Comparison of ENCODE assay signal across 8 cellular contexts in genomic region chr6:89082439-89082838, GRCh38.
DNase-seq lines count a peak whose midpoint lies in the region; ATAC-seq, FAIRE-seq and TF ChIP-seq lines count a peak whose summit lies in the region.

No MANE protein-coding gene starts in this region.

- peak overlapping the region; percentile 73 for H3K4me3 ChIP-seq in AG09309 (ENCODE audit: control insufficient read depth, low read depth, low read length)
- peak overlapping the region; percentile 92 for H3K4me3 ChIP-seq in iPS-20b (ENCODE audit: low read length)

- FAIRE-seq in H54 (lab: Jason Lieb, UNC): peak; percentile 41

- no peak for TF ChIP-seq CTCF in AG09309 (IDR thresholded peaks at IDR 0.05; ENCODE audit: control insufficient read depth, insufficient read depth, low read depth, low read length, missing control alignments)

- H3K4me3 Mint-ChIP-seq in activated naive CD8-positive, alpha-beta T cell: peak overlapping the region; percentile 97
- H3K4me3 Mint-ChIP-seq in stimulated activated memory B cell treated with anti-CD40 and anti-IgM and Interleukin-4, amounts not matched to agents 10 μg/mL and 1 μg/mL and 100 μg/mL, for 72 hours: peak overlapping the region; percentile 100

- H3K27me3 ChIP-seq in iPS-20b (ENCODE audit: insufficient read depth, low read length): peaks cover 21% of the 10 kb centered on the region; the same call in 1 of the 2 replicates

- no peaks in the 10 kb centered on the region for H3K9me3 ChIP-seq in iPS-20b (ENCODE audit: insufficient read depth, low read depth, low read length)

- H3K36me3 Mint-ChIP-seq in activated naive CD8-positive, alpha-beta T cell: peaks cover 9% of the 10 kb centered on the region
- H3K36me3 Mint-ChIP-seq in stimulated activated memory B cell treated with anti-CD40 and anti-IgM and Interleukin-4, amounts not matched to agents 10 μg/mL and 1 μg/mL and 100 μg/mL, for 72 hours: peaks cover 50% of the 10 kb centered on the region

- H3K9ac ChIP-seq in iPS-20b (ENCODE audit: low read depth, low read length): peak overlapping the region; percentile 94

- no peaks in the 10 kb centered on the region for H3K27me3 Mint-ChIP-seq in activated naive CD8-positive, alpha-beta T cell
- no peaks in the 10 kb centered on the region for H3K27me3 Mint-ChIP-seq in stimulated activated memory B cell treated with anti-CD40 and anti-IgM and Interleukin-4, amounts not matched to agents 10 μg/mL and 1 μg/mL and 100 μg/mL, for 72 hours

- ATAC-seq in stimulated activated memory B cell treated with anti-CD40 and anti-IgM and Interleukin-4, amounts not matched to agents 10 μg/mL and 1 μg/mL and 100 μg/mL, for 72 hours: no peak
- no peak for ATAC-seq in HG02642 (IDR thresholded peaks at IDR 0.05; ENCODE audit: poor library complexity, unreplicated experiment)

- H3K36me3 ChIP-seq in iPS-20b (ENCODE audit: insufficient read depth, low read depth, low read length): peaks cover 25% of the 10 kb centered on the region

- TF ChIP-seq POLR2A in H54 (IDR thresholded peaks at IDR 0.05; ENCODE audit: low read depth, low read length): no peak

- H3K27ac Mint-ChIP-seq in activated naive CD8-positive, alpha-beta T cell: peak overlapping the region; percentile 95
- H3K27ac Mint-ChIP-seq in stimulated activated memory B cell treated with anti-CD40 and anti-IgM and Interleukin-4, amounts not matched to agents 10 μg/mL and 1 μg/mL and 100 μg/mL, for 72 hours: peak overlapping the region; percentile 98

- no peaks in the 10 kb centered on the region for H3K9me3 Mint-ChIP-seq in activated naive CD8-positive, alpha-beta T cell (ENCODE audit: low read depth)
- no peaks in the 10 kb centered on the region for H3K9me3 Mint-ChIP-seq in stimulated activated memory B cell treated with anti-CD40 and anti-IgM and Interleukin-4, amounts not matched to agents 10 μg/mL and 1 μg/mL and 100 μg/mL, for 72 hours

- H3K4me1 Mint-ChIP-seq in activated naive CD8-positive, alpha-beta T cell (ENCODE audit: low read depth): peaks cover 52% of the 10 kb centered on the region
- H3K4me1 Mint-ChIP-seq in stimulated activated memory B cell treated with anti-CD40 and anti-IgM and Interleukin-4, amounts not matched to agents 10 μg/mL and 1 μg/mL and 100 μg/mL, for 72 hours: peaks cover 43% of the 10 kb centered on the region

- H3K4me1 ChIP-seq in iPS-20b (ENCODE audit: insufficient read depth, low read length): peaks cover 30% of the 10 kb centered on the region

- peak overlapping the region; percentile 22 for H3K27ac ChIP-seq in iPS-20b (ENCODE audit: low read length)

- DNase-seq in AG09309 (ENCODE audit: low read depth): peak; percentile 4
- DNase-seq in H54 (ENCODE audit: insufficient read length, low spot score): no peak
- no peak for DNase-seq in SKM-1 treated with dmso at 0.1 percent for 144 hours (lab: John Stamatoyannopoulos, UW; ENCODE audit: unreplicated experiment)
- DNase-seq in NCI-H2196 treated with DMSO at 0.1 percent for 48 hours (lab: John Stamatoyannopoulos, UW; ENCODE audit: unreplicated experiment): no peak
